9 cellular contexts compared by ENCODE assay signal in genomic region chr1:180131510-180131909, GRCh38. TPM values are rescaled to one million over a fixed set of nuclear protein-coding genes. Genes with fewer than 3 reads are reported as not detected.
A peak's percentile ranks its signal among the peaks of the same experiment; 100 is the strongest.
DNase-seq lines count a peak whose midpoint lies in the region; ATAC-seq and TF ChIP-seq lines count a peak whose summit lies in the region.
"Had no signal": no experiment of that assay in that cellular context is flagged by ENCODE, and none has a peak within 500 bp of the region (broad histone marks: within the 10 kb centered on the region; RNA-seq: fewer than 3 reads in every experiment).

No MANE protein-coding gene starts in this region.

- peaks cover 7% of the 10 kb centered on the region for H3K4me1 Mint-ChIP-seq in neural crest cell
- H3K4me1 Mint-ChIP-seq in CD4-positive, alpha-beta T cell (ENCODE audit: low read depth) = peaks cover 6% of the 10 kb centered on the region

- H3K27ac Mint-ChIP-seq in neural crest cell (ENCODE audit: unreplicated experiment) = peak overlapping the region; percentile 93
- H3K27ac Mint-ChIP-seq in CD4-positive, alpha-beta T cell = no peak overlapping the region

- H3K9me3 ChIP-seq in CD4-positive, alpha-beta T cell (ENCODE audit: control insufficient read depth, low read length) = no peaks in the 10 kb centered on the region
- no peaks in the 10 kb centered on the region for H3K9me3 ChIP-seq in ascending aorta

- H3K36me3 Mint-ChIP-seq in neural crest cell (ENCODE audit: low read depth) = no peaks in the 10 kb centered on the region
- no peaks in the 10 kb centered on the region for H3K36me3 Mint-ChIP-seq in CD4-positive, alpha-beta T cell (ENCODE audit: low read depth)

- H3K4me1 ChIP-seq in ascending aorta = no peaks in the 10 kb centered on the region

- CTCF ChIA-PET in CD4-positive, alpha-beta T cell (lab: Charles Lee) = no interaction called here

- no peak overlapping the region for H3K4me3 Mint-ChIP-seq in neural crest cell
- no peak overlapping the region for H3K4me3 Mint-ChIP-seq in CD4-positive, alpha-beta T cell

- ATAC-seq in CD4-positive, alpha-beta T cell (ENCODE audit: poor library complexity) = no peak
- ATAC-seq in HG02970 (IDR thresholded peaks at IDR 0.05; ENCODE audit: low FRiP score, unreplicated experiment) = no peak

- H3K27me3 Mint-ChIP-seq in neural crest cell (ENCODE audit: low read depth) = peaks cover 4% of the 10 kb centered on the region
- H3K27me3 Mint-ChIP-seq in CD4-positive, alpha-beta T cell = peaks cover 32% of the 10 kb centered on the region

- H3K27ac ChIP-seq in CD4-positive, alpha-beta T cell (ENCODE audit: low read depth, low read length) = no peak overlapping the region
- no peak overlapping the region for H3K27ac ChIP-seq in ascending aorta

- DNase-seq in ELR (ENCODE audit: low read depth) (peak; percentile 89), NCI-H460 (ENCODE audit: extremely low read depth, low read depth) (peak; percentile 26), brain pericyte (ENCODE audit: low read depth, low spot score) (peak; percentile 48), neural crest cell (ENCODE audit: low read depth, low spot score) (no peak), D341Med (ENCODE audit: low spot score) (no peak), ascending aorta (ENCODE audit: low spot score in 2 of 2) (no peak)
- no peak for DNase-seq in CD4-positive, alpha-beta T cell
- DNase-seq: erythroblast had no signal

- peaks cover 4% of the 10 kb centered on the region for H3K9me3 Mint-ChIP-seq in neural crest cell
- no peaks in the 10 kb centered on the region for H3K9me3 Mint-ChIP-seq in CD4-positive, alpha-beta T cell

- no peaks in the 10 kb centered on the region for H3K36me3 ChIP-seq in ascending aorta

- no peak overlapping the region for H3K4me3 ChIP-seq in ascending aorta

- intact Hi-C loops in CD4-positive, alpha-beta T cell (cut with DNase I, micrococcal nuclease) = no loop called here
- intact Hi-C loops in ascending aorta (cut with DNase I) = no loop called here

- POLR2A ChIA-PET in CD4-positive, alpha-beta T cell (lab: Charles Lee) = no interaction called here

- TF ChIP-seq CTCF in neural crest cell (conservative IDR thresholded peaks at IDR 0.05) (no peak), ascending aorta (IDR thresholded peaks at IDR 0.05) (no peak)
- TF ChIP-seq CTCF in CD4-positive, alpha-beta T cell (IDR thresholded peaks at IDR 0.05) = no peak

- peaks cover 8% of the 10 kb centered on the region for H3K27me3 ChIP-seq in CD4-positive, alpha-beta T cell (ENCODE audit: control insufficient read depth, insufficient read depth, low read length)
- no peaks in the 10 kb centered on the region for H3K27me3 ChIP-seq in ascending aorta

RNA-seq across cellular contexts. Expression of gene QSOX1, which starts 23.2 kb away (rescaled TPM):
- total RNA-seq in NCI-H460 (2014; rRNA removed; shearing (Covaris generic)) = 122 and 129 TPM in 2 replicates
- 93.5 and 137 TPM in 2 replicates for polyA plus RNA-seq in NCI-H460 (2014; cell fraction: nucleus; rRNA removed)
- 34.7 and 39.8 TPM in 2 replicates for total RNA-seq in neural crest cell
- total RNA-seq in CD4-positive, alpha-beta T cell = 10 to 100 TPM; 13.7 to 14.3 TPM
- total RNA-seq in ascending aorta = 200 TPM

Comparison
In these comparisons a context has a peak if more than half of its experiments do, and no peak if none do; other contexts are left out.
1. DNase-seq: peak in ELR (single experiment), NCI-H460 (single experiment) and brain pericyte (single experiment); none in neural crest cell (single experiment), D341Med (single experiment), CD4-positive, alpha-beta T cell (0 of 10) and ascending aorta (0 of 2).